ENCODE assay signal across 27 cellular contexts in the genomic region with DNA sequence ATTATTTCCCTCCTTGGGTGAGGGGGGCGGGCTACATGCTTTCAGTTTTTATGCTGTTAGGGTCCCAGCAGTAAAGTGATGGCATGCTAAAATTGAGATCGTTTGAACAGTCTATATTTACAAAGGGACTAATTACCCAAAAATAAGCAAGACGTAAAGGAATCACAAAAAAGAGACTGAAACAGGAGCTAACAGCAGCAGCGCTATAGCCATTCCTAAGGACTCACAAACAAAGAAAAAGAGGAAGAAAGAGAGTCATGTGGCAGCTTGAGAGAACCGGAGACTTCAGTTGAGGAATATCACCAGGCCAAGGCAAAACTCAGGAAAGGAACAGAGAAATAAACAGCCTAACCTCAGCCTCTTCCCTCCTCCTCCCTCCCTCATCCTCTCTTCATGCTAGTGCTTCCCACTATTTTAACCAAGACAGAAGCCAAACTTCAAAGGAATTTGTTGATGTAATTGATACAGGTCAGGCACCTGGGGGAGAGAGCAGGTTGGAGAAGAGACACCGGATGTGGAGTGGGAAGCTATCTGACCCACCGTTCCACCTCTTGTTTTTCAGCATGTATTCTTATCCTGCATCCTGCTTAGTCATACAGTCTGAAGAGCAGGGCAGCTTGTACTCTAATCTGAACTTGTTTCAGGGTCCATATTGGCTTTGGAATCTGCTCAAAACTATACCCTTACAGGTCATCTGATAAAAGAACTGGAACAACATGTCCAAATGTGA.
DNase-seq lines count a peak whose midpoint lies in the region; ATAC-seq, FAIRE-seq and TF ChIP-seq lines count a peak whose summit lies in the region.
"Had no signal": no experiment of that assay in that cellular context is flagged by ENCODE, and none has a peak within 500 bp of the region (broad histone marks: within the 10 kb centered on the region; RNA-seq: fewer than 3 reads in every experiment).

No MANE protein-coding gene starts in this region.

- DNase-seq in NOMO-1 (lab: John Stamatoyannopoulos, UW; ENCODE audit: unreplicated experiment in 2 of 2) (peak; percentile 1 to 26), NOMO-1 treated with dmso at 0.1 percent for 144 hours (lab: John Stamatoyannopoulos, UW; ENCODE audit: unreplicated experiment) (no peak), caudate nucleus (lab: John Stamatoyannopoulos, UW) (peak in 21 of 61 donors; percentile 0 to 46 (median 11)), medulla oblongata (ENCODE audit: extremely low spot score) (peak; percentile 85), urothelium cell line (ENCODE audit: low spot score) (peak; percentile 17), AG08395 (ENCODE audit: low spot score) (no peak), SKM-1 treated with dmso at 0.1 percent for 144 hours (lab: John Stamatoyannopoulos, UW; ENCODE audit: unreplicated experiment) (no peak), mucosa of descending colon (no peak)
- DNase-seq: activated CD4-positive, alpha-beta T cell treated with anti-CD3 and anti-CD28 coated beads for 48 hours; activated naive CD4-positive, alpha-beta T cell treated with anti-CD3 and anti-CD28 coated beads for 36 hours; activated T-cell treated with anti-CD3 and anti-CD28 coated beads, Interleukin-2, amount 50 U/mL, for 72 hours; amniotic stem cell; DMS79; effector memory CD4-positive, alpha-beta T cell; gastrocnemius medialis; H9; kidney glomerular epithelial cell; MM.1S; naive B cell; NCI-H146; NCI-H2171; NCI-H69; SHP77 treated with DMSO at 0.1 percent for 48 hours; stomach had no signal

- H3K4me3 ChIP-seq in mucosa of descending colon = no peak overlapping the region
- H3K4me3 ChIP-seq: gastrocnemius medialis, right atrium auricular region, stomach had no signal

- H3K27ac ChIP-seq in caudate nucleus (ENCODE audit: low read depth, low read length) = peak overlapping the region; percentile 95
- H3K27ac ChIP-seq: gastrocnemius medialis, right atrium auricular region, stomach had no signal

- no peaks in the 10 kb centered on the region for H3K36me3 ChIP-seq in mucosa of descending colon (ENCODE audit: low read depth)
- H3K36me3 ChIP-seq: gastrocnemius medialis, right atrium auricular region, stomach had no signal

- no peak for FAIRE-seq in urothelium cell line (lab: Jason Lieb, UNC)
- FAIRE-seq: GM12891 had no signal

- H3K9me3 ChIP-seq in mucosa of descending colon = no peaks in the 10 kb centered on the region
- H3K9me3 ChIP-seq: gastrocnemius medialis, right atrium auricular region, stomach had no signal

- intact Hi-C loops in mucosa of descending colon (cut with DNase I, micrococcal nuclease) = no loop called here

- no peak for ATAC-seq in mucosa of descending colon
- ATAC-seq: activated T-cell treated with anti-CD3 and anti-CD28 coated beads, Interleukin-2, amount 50 U/mL, for 72 hours; esophagus mucosa; gastrocnemius medialis had no signal

- TF ChIP-seq CTCF in mucosa of descending colon (IDR thresholded peaks at IDR 0.05) = no peak

- no peaks in the 10 kb centered on the region for H3K4me1 ChIP-seq in mucosa of descending colon (ENCODE audit: low read depth)
- H3K4me1 ChIP-seq: gastrocnemius medialis, right atrium auricular region, stomach had no signal

Comparison
In these comparisons a context has a peak if more than half of its experiments do, and no peak if none do; other contexts are left out.
1. DNase-seq: peak in NOMO-1 (2 of 2), medulla oblongata (single experiment) and urothelium cell line (single experiment); none in NOMO-1 treated with dmso at 0.1 percent for 144 hours (single experiment), AG08395 (single experiment), SKM-1 treated with dmso at 0.1 percent for 144 hours (single experiment) and mucosa of descending colon (0 of 3).